ENCODE assay signal across 20 cellular contexts in genomic region chr22:42711895-42712837, GRCh38. TPM values are rescaled to one million over a fixed set of nuclear protein-coding genes. Genes with fewer than 3 reads are reported as not detected.
A peak's percentile ranks its signal among the peaks of the same experiment; 100 is the strongest.
DNase-seq lines count a peak whose midpoint lies in the region; ATAC-seq, FAIRE-seq and TF ChIP-seq lines count a peak whose summit lies in the region.
"Had no signal": no experiment of that assay in that cellular context is flagged by ENCODE, and none has a peak within 500 bp of the region (broad histone marks: within the 10 kb centered on the region; RNA-seq: fewer than 3 reads in every experiment).

No MANE protein-coding gene starts in this region.

- intact Hi-C loops in body of pancreas (cut with DNase I) = no loop called here

- H3K27me3 ChIP-seq in body of pancreas (no peaks in the 10 kb centered on the region), right atrium auricular region (no peaks in the 10 kb centered on the region), skeletal muscle tissue (ENCODE audit: control insufficient read depth in 3 of 3, insufficient read depth in 3 of 3, low read length in 3 of 3) (no peaks in the 10 kb centered on the region)

- DNase-seq in GM12891 (ENCODE audit: insufficient read length, low spot score) (no peak), body of pancreas (peak in 1 of 4 donors; percentile 40), right atrium auricular region (ENCODE audit: low spot score) (no peak), cerebellar nuclear complex (lab: John Stamatoyannopoulos, UW) (no peak)
- no peak for DNase-seq in stimulated activated CD4-positive, alpha-beta T cell treated with anti-CD3 and anti-CD28 coated beads, Interleukin-4, amount 100 ng/mL, for 1 hour
- no peak for DNase-seq in activated CD4-positive, alpha-beta T cell treated with anti-CD3 and anti-CD28 coated beads for 4 hours
- DNase-seq: activated CD4-positive, alpha-beta T cell treated with anti-CD3 and anti-CD28 coated beads for 1 hour; activated CD8-positive, alpha-beta memory T cell treated with anti-CD3 and anti-CD28 coated beads, Interleukin-2, amount 50 U/mL, for 4 hours; activated naive CD4-positive, alpha-beta T cell; effector CD8-positive, alpha-beta T cell; foreskin melanocyte; GOT3; IMR-90; MV-4-11; NCI-H2081; NCI-H69; T-helper 17 cell had no signal

- peaks cover 11% of the 10 kb centered on the region for H3K4me1 ChIP-seq in body of pancreas
- peaks cover 0 to 35% of the 10 kb centered on the region in 2 donors for H3K4me1 ChIP-seq in right atrium auricular region
- H3K4me1 ChIP-seq in skeletal muscle tissue (ENCODE audit: control insufficient read depth in 3 of 3, insufficient read depth in 3 of 3, low read length in 3 of 3) = peaks cover 14 to 22% (median 14%) of the 10 kb centered on the region in 3 donors

- 51 to 56% methylated on average over 18 to 19 of the region's 19 CpGs for WGBS in body of pancreas, 2 donors

- H3K4me3 ChIP-seq in body of pancreas (no peak overlapping the region), right atrium auricular region (no peak overlapping the region), skeletal muscle tissue (ENCODE audit: low read length in 3 of 3) (peak overlapping the region in 1 of 3 donors; percentile 22)
- H3K4me3 ChIP-seq: smooth muscle cell had no signal

- peak; percentile 33 for FAIRE-seq in GM12891 (lab: Jason Lieb, UNC)

- TF ChIP-seq CTCF in body of pancreas (IDR thresholded peaks at IDR 0.05) (no peak), right atrium auricular region (IDR thresholded peaks at IDR 0.05) (no peak)

- H3K36me3 ChIP-seq in body of pancreas (replicated peaks in 1 of 2; ENCODE audit: insufficient read depth in 1 of 2, low read depth in 2 of 2) (no peaks in the 10 kb centered on the region), right atrium auricular region (peaks cover 8% of the 10 kb centered on the region), skeletal muscle tissue (ENCODE audit: control insufficient read depth in 3 of 3, insufficient read depth in 3 of 3, low read length in 3 of 3) (peaks cover 0 to 2% (median 2%) of the 10 kb centered on the region in 3 donors)

- peak overlapping the region in 2 of 3 donors; percentile 38 to 47 for H3K9ac ChIP-seq in skeletal muscle tissue (ENCODE audit: low read depth in 1 of 3, low read length in 3 of 3)

- ATAC-seq in body of pancreas (peak; percentile 62), HG02884 (IDR thresholded peaks at IDR 0.05; ENCODE audit: unreplicated experiment) (no peak)
- ATAC-seq: T-helper 17 cell had no signal

- no peak for TF ChIP-seq POLR2A in GM12891 (IDR thresholded peaks at IDR 0.05; ENCODE audit: low read depth, low read length)
- no peak for TF ChIP-seq POLR2A in body of pancreas (IDR thresholded peaks at IDR 0.05)

- H3K9me3 ChIP-seq in body of pancreas (no peaks in the 10 kb centered on the region), right atrium auricular region (peaks cover 0 to 9% of the 10 kb centered on the region in 2 donors), skeletal muscle tissue (ENCODE audit: control insufficient read depth in 3 of 3, low read length in 3 of 3) (no peaks in the 10 kb centered on the region)

- H3K27ac ChIP-seq in body of pancreas = peak overlapping the region in 2 of 4 donors; percentile 42 to 53
- H3K27ac ChIP-seq in right atrium auricular region = peak overlapping the region; percentile 86 to 100
- H3K27ac ChIP-seq in skeletal muscle tissue (ENCODE audit: low read depth, low read length) = peak overlapping the region; percentile 28

TF ChIP-seq in GM12891, 5 proteins besides CTCF, POLR2A, EP300 and RAD21:
- TF ChIP-seq SPI1 (IDR thresholded peaks at IDR 0.05; ENCODE audit: low read depth, low read length) (no peak), TAF1 (IDR thresholded peaks at IDR 0.05; ENCODE audit: low read depth, low read length) (no peak), POU2F2 (IDR thresholded peaks at IDR 0.05; ENCODE audit: low read depth, low read length) (no peak), POLR2AphosphoS5 (IDR thresholded peaks at IDR 0.05; ENCODE audit: low read depth, low read length) (no peak)

RNA-seq across cellular contexts. Expression of gene A4GALT, which starts 8.5 kb away (rescaled TPM):
- 11.9 TPM for polyA plus RNA-seq in GM12891 (2012; ENCODE audit: low read depth, missing spikeins)
- total RNA-seq in body of pancreas (1 to 10 TPM; 3.1 to 6.9 TPM), right atrium auricular region (10 to 100 TPM; 40.8 to 78.6 TPM), skeletal muscle tissue (18.3 TPM)
- total RNA-seq: T-helper 17 cell had no signal
